In genomic region chr9:121764371-121764730, GRCh38 we compare ENCODE assay signal across 17 cellular contexts.
DNase-seq lines count a peak whose midpoint lies in the region; ATAC-seq, FAIRE-seq and TF ChIP-seq lines count a peak whose summit lies in the region.
"Had no signal": no experiment of that assay in that cellular context is flagged by ENCODE, and none has a peak within 500 bp of the region (broad histone marks: within the 10 kb centered on the region; RNA-seq: fewer than 3 reads in every experiment).

No MANE protein-coding gene starts in this region.

- TF ChIP-seq EP300 in HepG2 (IDR thresholded peaks at IDR 0.05; ENCODE audit: low read depth in 2 of 2, low read length in 2 of 2), result no peak
- no peak for TF ChIP-seq EP300 in HepG2 (CRISPR knock-in tag; IDR thresholded peaks at IDR 0.05; ENCODE audit: borderline replicate concordance)

- TF ChIP-seq CTCF in HepG2 (CRISPR knock-in tag; IDR thresholded peaks at IDR 0.05) (no peak), right lobe of liver (IDR thresholded peaks at IDR 0.05) (no peak), left ventricle myocardium inferior (IDR thresholded peaks at IDR 0.05; ENCODE audit: borderline replicate concordance) (no peak), gastrocnemius medialis (IDR thresholded peaks at IDR 0.05 in 4 of 5, conservative IDR thresholded peaks at IDR 0.05 in 1 of 5) (no peak), GM13977 (IDR thresholded peaks at IDR 0.05; ENCODE audit: extremely low read depth, insufficient read depth, missing control alignments) (no peak)

- H3K4me3 ChIP-seq in HepG2 (replicated peaks in 1 of 3; ENCODE audit: insufficient read depth in 1 of 3, low read depth in 2 of 3, low read length in 3 of 3) (no peak overlapping the region), right lobe of liver (no peak overlapping the region), left ventricle myocardium inferior (no peak overlapping the region), gastrocnemius medialis (no peak overlapping the region)
- H3K4me3 ChIP-seq: BLaER1 treated with 17β-estradiol and CSF1 and Interleukin-3, amounts not matched to agents 10 nM and 100 nM; HAP-1 had no signal

- peak overlapping the region; percentile 51 for H3K9ac ChIP-seq in HepG2 (ENCODE audit: insufficient read depth, low read depth, low read length)
- H3K9ac ChIP-seq: BLaER1 treated with 17β-estradiol and CSF1 and Interleukin-3, amounts not matched to agents 10 nM and 100 nM had no signal

- H4K20me1 ChIP-seq in HepG2 (ENCODE audit: insufficient read depth, low read length), result no peaks in the 10 kb centered on the region

- H3K27me3 ChIP-seq in HepG2 (ENCODE audit: control insufficient read depth in 1 of 2, insufficient read depth in 2 of 2, low read length in 2 of 2) (no peaks in the 10 kb centered on the region), right lobe of liver (no peaks in the 10 kb centered on the region), left ventricle myocardium inferior (ENCODE audit: low read depth) (no peaks in the 10 kb centered on the region), gastrocnemius medialis (no peaks in the 10 kb centered on the region)
- H3K27me3 ChIP-seq: BLaER1 treated with 17β-estradiol and CSF1 and Interleukin-3, amounts not matched to agents 10 nM and 100 nM had no signal

- H3K79me2 ChIP-seq in HepG2 (ENCODE audit: insufficient read depth, low read length), result no peaks in the 10 kb centered on the region

- no peak overlapping the region for H2AFZ ChIP-seq in HepG2 (ENCODE audit: low read length)

- in situ Hi-C loops in HepG2 (cut with HindIII; ENCODE audit: extremely low pct_ligation_motif_present, low pct_unique_long_range_greater_than_20kb) (no loop called here), gastrocnemius medialis (cut with MboI; ENCODE audit: low sequenced_read_pairs in 4 of 4) (no loop called here), GM13977 (cut with MboI; ENCODE audit: low pct_unique_long_range_greater_than_20kb, low sequenced_read_pairs, unreplicated experiment) (no loop called here)

- DNase-seq in HepG2 (ENCODE audit: low spot score) (no peak), right lobe of liver (no peak), left ventricle myocardium inferior (no peak), gastrocnemius medialis (no peak), T-helper 2 cell (no peak), NCI-H2029 treated with DMSO at 0.1 percent for 48 hours (lab: John Stamatoyannopoulos, UW) (no peak), GM13977 (ENCODE audit: low spot score) (no peak)
- DNase-seq: activated CD4-positive, alpha-beta T cell treated with anti-CD3 and anti-CD28 coated beads, Interleukin-2, amount 10 ng/mL, durations not matched to agents 7 days and 5 days; activated gamma-delta T cell treated with Interleukin-2 at 50 U/mL for 16 hours; Karpas-422; NCI-H1092; NCI-H69; stimulated activated CD4-positive, alpha-beta T cell treated with anti-CD3 and anti-CD28 coated beads, Interleukin-4, amount 100 ng/mL, for 24 hours; substantia nigra had no signal

- TF ChIP-seq POLR2A in HepG2 (IDR thresholded peaks at IDR 0.05; ENCODE audit: insufficient read depth in 1 of 2, low read depth in 2 of 2, low read length in 2 of 2), result no peak
- no peak for TF ChIP-seq POLR2A in right lobe of liver (IDR thresholded peaks at IDR 0.05)
- TF ChIP-seq POLR2A in gastrocnemius medialis (IDR thresholded peaks at IDR 0.05), result no peak

- CTCF ChIA-PET in HepG2 (lab: Yijun Ruan, JAX; ENCODE audit: low intra/inter-chr PET ratio, low total read pairs), result no interaction called here

- no peak for FAIRE-seq in HepG2 (lab: Jason Lieb, UNC)

- no peak for TF ChIP-seq RAD21 in HepG2 (CRISPR knock-in tag; IDR thresholded peaks at IDR 0.05)

- peak overlapping the region; percentile 52 for H3K4me2 ChIP-seq in HepG2 (ENCODE audit: low read depth, low read length)

- H3K36me3 ChIP-seq in HepG2 (replicated peaks in 1 of 2; ENCODE audit: control insufficient read depth in 1 of 2, insufficient read depth in 2 of 2, low read length in 2 of 2), result peaks cover 43 to 83% of the 10 kb centered on the region in 2 experiments
- peaks cover 0 to 32% (median 15%) of the 10 kb centered on the region in 4 donors for H3K36me3 ChIP-seq in right lobe of liver
- H3K36me3 ChIP-seq in left ventricle myocardium inferior, result peaks cover 95% of the 10 kb centered on the region
- H3K36me3 ChIP-seq in gastrocnemius medialis, result peaks cover 0 to 66% of the 10 kb centered on the region in 2 donors

- BruUV-seq in HepG2 (replicated peaks; lab: Mats Ljungman, UMichigan), result no TSS peak

- POLR2A ChIA-PET in HepG2 (lab: Yijun Ruan, JAX), result interaction anchor here (1.4 to 3.5 kb wide), 4 partner anchors 10 to 29 kb away, joined by 3 to 28 read pairs (median 6); no protein-coding TSS in a partner anchor

- peaks cover 27% of the 10 kb centered on the region for H3K4me1 ChIP-seq in HepG2 (ENCODE audit: insufficient read depth, low read length)
- peaks cover 0 to 7% (median 0%) of the 10 kb centered on the region in 4 donors for H3K4me1 ChIP-seq in right lobe of liver
- peaks cover 65% of the 10 kb centered on the region for H3K4me1 ChIP-seq in left ventricle myocardium inferior
- peaks cover 15 to 16% of the 10 kb centered on the region in 2 donors for H3K4me1 ChIP-seq in gastrocnemius medialis
- H3K4me1 ChIP-seq: HAP-1 had no signal

- intact Hi-C loops in HepG2 (cut with micrococcal nuclease; ENCODE audit: unreplicated experiment) (no loop called here), right lobe of liver (cut with DNase I) (no loop called here), left ventricle myocardium inferior (cut with micrococcal nuclease) (no loop called here), gastrocnemius medialis (cut with DNase I; ENCODE audit: low total_unique reads) (no loop called here)

- ATAC-seq in HepG2 (peak; percentile 33), right lobe of liver (no peak), gastrocnemius medialis (no peak), HG03095 (IDR thresholded peaks at IDR 0.05; ENCODE audit: unreplicated experiment) (no peak)

- WGBS in HepG2 (ENCODE audit: low lambda C conversion rate), result 83% methylated on average over 1 of the region's 9 CpGs
- 60% methylated on average over 1 of the region's 9 CpGs for WGBS in right lobe of liver (ENCODE audit: insufficient coverage, low coverage, low lambda C conversion rate, missing lambda C conversion rate)

- H3K27ac ChIP-seq in HepG2 (ENCODE audit: extremely low read length, insufficient read depth, low read length), result peak overlapping the region; percentile 73
- no peak overlapping the region for H3K27ac ChIP-seq in right lobe of liver
- peak overlapping the region; percentile 87 for H3K27ac ChIP-seq in left ventricle myocardium inferior (replicated peaks)
- H3K27ac ChIP-seq in gastrocnemius medialis, result peak overlapping the region; percentile 56 to 71 (median 62)
- H3K27ac ChIP-seq: BLaER1 treated with 17β-estradiol and CSF1 and Interleukin-3, amounts not matched to agents 10 nM and 100 nM had no signal

- H3K9me3 ChIP-seq in HepG2 (ENCODE audit: low read length) (no peaks in the 10 kb centered on the region), right lobe of liver (no peaks in the 10 kb centered on the region), left ventricle myocardium inferior (replicated peaks) (no peaks in the 10 kb centered on the region), gastrocnemius medialis (no peaks in the 10 kb centered on the region)
- H3K9me3 ChIP-seq: BLaER1 treated with 17β-estradiol and CSF1 and Interleukin-3, amounts not matched to agents 10 nM and 100 nM; HAP-1 had no signal

TF ChIP-seq in HepG2, 621 proteins besides CTCF, POLR2A, EP300 and RAD21:
- TF ChIP-seq KDM4B (CRISPR knock-in tag; IDR thresholded peaks at IDR 0.05) (no peak), ZBTB43 (CRISPR knock-in tag; conservative IDR thresholded peaks at IDR 0.05) (no peak), ZNF501 (CRISPR knock-in tag; IDR thresholded peaks at IDR 0.05) (0 out of 2 replicates have a peak, but pooled peaks have one; percentile 3), ZNF781 (CRISPR knock-in tag; IDR thresholded peaks at IDR 0.05; ENCODE audit: borderline replicate concordance, not compliant biosample characterization) (no peak)

Comparison
In these comparisons a context has a peak if more than half of its experiments do, and no peak if none do; other contexts are left out.
1. H3K27ac ChIP-seq: peak in HepG2 (single experiment), left ventricle myocardium inferior (single experiment) and gastrocnemius medialis (4 of 4); none in right lobe of liver (0 of 3).